18 cellular contexts compared by ENCODE assay signal in the genomic region with DNA sequence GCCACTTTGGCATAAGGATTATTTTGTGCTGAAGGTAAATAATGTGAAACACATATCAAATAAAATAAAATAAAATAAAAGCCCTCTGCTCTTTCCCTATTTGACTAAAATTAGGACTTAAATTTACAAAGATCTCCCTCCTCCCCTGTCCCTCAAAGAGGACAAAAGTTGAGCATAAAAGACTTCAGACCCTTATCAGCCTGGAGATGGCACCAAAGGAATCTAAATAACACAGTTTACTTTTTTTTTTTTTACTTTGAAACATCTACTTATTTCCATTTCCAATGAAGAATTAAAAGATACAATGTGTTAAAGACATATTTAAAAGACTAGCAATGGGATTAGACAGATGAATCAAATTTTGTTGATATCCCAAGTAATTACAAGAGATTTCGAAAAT.
DNase-seq lines count a peak whose midpoint lies in the region; ATAC-seq, FAIRE-seq and TF ChIP-seq lines count a peak whose summit lies in the region.
"Had no signal": no experiment of that assay in that cellular context is flagged by ENCODE, and none has a peak within 500 bp of the region (broad histone marks: within the 10 kb centered on the region; RNA-seq: fewer than 3 reads in every experiment).

No MANE protein-coding gene starts in this region.

- no peak overlapping the region for H2AFZ ChIP-seq in H9 (ENCODE audit: low read length)

- H3K23ac ChIP-seq in H9 (ENCODE audit: insufficient read length, low read depth, low read length), result no peak overlapping the region

- TF ChIP-seq CTCF in H9 (conservative IDR thresholded peaks at IDR 0.05), result peak; percentile 43; the same call in 2 of the 3 replicates
- TF ChIP-seq CTCF in VCaP (conservative IDR thresholded peaks at IDR 0.05), result peak; percentile 73
- TF ChIP-seq CTCF in foreskin keratinocyte (conservative IDR thresholded peaks at IDR 0.05), result peak; percentile 45
- no peak for TF ChIP-seq CTCF in nephron progenitor cell (IDR thresholded peaks at IDR 0.05)

- H3K4me1 ChIP-seq in H9 (ENCODE audit: insufficient read depth, low read length) (no peaks in the 10 kb centered on the region), foreskin keratinocyte (no peaks in the 10 kb centered on the region)

- no peak for ATAC-seq in foreskin keratinocyte
- ATAC-seq: activated T-cell treated with anti-CD3 and anti-CD28 coated beads, Interleukin-2, amount 50 U/mL, for 4 hours; HepG2; Panc1 had no signal

- H3K79me2 ChIP-seq in H9 (ENCODE audit: insufficient read depth, low read length), result no peaks in the 10 kb centered on the region

- no peak for DNase-seq in H9
- DNase-seq in foreskin keratinocyte, result no peak
- no peak for DNase-seq in activated CD4-positive, alpha-beta T cell treated with anti-CD3 and anti-CD28 coated beads for 4 hours
- no peak for DNase-seq in DMS153 treated with DMSO at 0.1 percent for 48 hours (lab: John Stamatoyannopoulos, UW; ENCODE audit: unreplicated experiment)
- DNase-seq in kidney glomerular epithelial cell (lab: John Stamatoyannopoulos, UW), result no peak
- DNase-seq in nephron progenitor cell, result no peak
- DNase-seq: activated CD4-positive, alpha-beta T cell treated with anti-CD3 and anti-CD28 coated beads for 1 hour; activated T-cell treated with anti-CD3 and anti-CD28 coated beads, Interleukin-2, amount 50 U/mL, for 4 hours; midbrain; NCI-H1105; posterior cingulate gyrus; T-helper 1 cell had no signal

- H3K14ac ChIP-seq in H9 (ENCODE audit: insufficient read depth, low read length), result no peak overlapping the region

- H3K4ac ChIP-seq in H9 (ENCODE audit: low read depth, low read length), result no peak overlapping the region

- no peak overlapping the region for H2BK5ac ChIP-seq in H9 (ENCODE audit: insufficient read length, low read length)

- no peak overlapping the region for H3T11ph ChIP-seq in H9 (ENCODE audit: low read length)

- no peak overlapping the region for H3K4me3 Mint-ChIP-seq in H9
- no peak overlapping the region for H3K4me3 Mint-ChIP-seq in nephron progenitor cell
- H3K4me3 Mint-ChIP-seq: activated T-cell treated with anti-CD3 and anti-CD28 coated beads, Interleukin-2, amount 50 U/mL, for 4 hours; dendritic cell treated with granulocyte-macrophage colony-stimulating factor and Interleukin-4, amounts not matched to agents 40 ng/mL and 50 ng/mL, for 4 days had no signal

- H3K27me3 Mint-ChIP-seq in H9 (ENCODE audit: low read depth) (no peaks in the 10 kb centered on the region), nephron progenitor cell (ENCODE audit: low read depth, poor library complexity) (no peaks in the 10 kb centered on the region)
- H3K27me3 Mint-ChIP-seq: dendritic cell treated with granulocyte-macrophage colony-stimulating factor and Interleukin-4, amounts not matched to agents 40 ng/mL and 50 ng/mL, for 4 days had no signal

- no peak overlapping the region for H2BK20ac ChIP-seq in H9 (ENCODE audit: low read depth, low read length, poor library complexity, severe bottlenecking)

- H3K9me3 Mint-ChIP-seq in H9 (no peaks in the 10 kb centered on the region), nephron progenitor cell (no peaks in the 10 kb centered on the region)
- H3K9me3 Mint-ChIP-seq: dendritic cell treated with granulocyte-macrophage colony-stimulating factor and Interleukin-4, amounts not matched to agents 40 ng/mL and 50 ng/mL, for 4 days had no signal

- WGBS in H9 (ENCODE audit: extremely low coverage, insufficient read length, low lambda C conversion rate), result no CpG with 5 or more reads among the region's 1 CpG

- peak; percentile 78 for FAIRE-seq in A204.1 (lab: Jason Lieb, UNC)
- FAIRE-seq: GM12892, HepG2 had no signal

- no peaks in the 10 kb centered on the region for H3K79me1 ChIP-seq in H9 (ENCODE audit: insufficient read depth, low read depth, low read length, poor library complexity, severe bottlenecking)

- no peak overlapping the region for H2BK120ac ChIP-seq in H9 (ENCODE audit: low read depth, low read length, poor library complexity, severe bottlenecking)

- no peak overlapping the region for H3K4me2 ChIP-seq in H9 (ENCODE audit: insufficient read depth, insufficient read length, low read length)

- H3K4me1 Mint-ChIP-seq in H9, result peaks cover 11 to 12% of the 10 kb centered on the region in 2 experiments
- no peaks in the 10 kb centered on the region for H3K4me1 Mint-ChIP-seq in nephron progenitor cell

- no peaks in the 10 kb centered on the region for H3K9me3 ChIP-seq in H9 (ENCODE audit: control insufficient read depth, low read depth, low read length)

- H4K5ac ChIP-seq in H9 (ENCODE audit: insufficient read length, low read depth, low read length), result no peak overlapping the region

- H3K36me3 Mint-ChIP-seq in H9 (ENCODE audit: insufficient read depth in 1 of 3, low read depth in 3 of 3) (no peaks in the 10 kb centered on the region), nephron progenitor cell (ENCODE audit: low read depth) (no peaks in the 10 kb centered on the region)

- H3K23me2 ChIP-seq in H9 (ENCODE audit: insufficient read length, low read depth, low read length, poor library complexity, severe bottlenecking), result no peaks in the 10 kb centered on the region

- no peak overlapping the region for H3K9ac ChIP-seq in H9 (ENCODE audit: extremely low read depth, insufficient read length, low read length)

- H4K20me1 ChIP-seq in H9 (ENCODE audit: control insufficient read depth, insufficient read depth, insufficient read length), result no peaks in the 10 kb centered on the region

- H3K18ac ChIP-seq in H9 (ENCODE audit: insufficient read length, low read depth, low read length), result no peak overlapping the region

- H3K56ac ChIP-seq in H9 (ENCODE audit: insufficient read length, low read depth, low read length), result no peak overlapping the region

- H3K27ac Mint-ChIP-seq in H9, result peak overlapping the region in 1 of 3 experiments; percentile 32; a peak in 2 of 7 replicates
- H3K27ac Mint-ChIP-seq in nephron progenitor cell, result no peak overlapping the region
- H3K27ac Mint-ChIP-seq: dendritic cell treated with granulocyte-macrophage colony-stimulating factor and Interleukin-4, amounts not matched to agents 40 ng/mL and 50 ng/mL, for 4 days had no signal

- H3K27ac ChIP-seq in H9 (ENCODE audit: insufficient read length, low read depth, low read length), result no peak overlapping the region
- no peak overlapping the region for H3K27ac ChIP-seq in VCaP
- no peak overlapping the region for H3K27ac ChIP-seq in foreskin keratinocyte

- H2BK12ac ChIP-seq in H9 (ENCODE audit: insufficient read length, low read depth, low read length), result no peak overlapping the region

- no peaks in the 10 kb centered on the region for H3K27me3 ChIP-seq in H9 (ENCODE audit: insufficient read depth, low read length)
- no peaks in the 10 kb centered on the region for H3K27me3 ChIP-seq in foreskin keratinocyte

- no peak overlapping the region for H4K8ac ChIP-seq in H9 (replicated peaks; ENCODE audit: insufficient read length, low read depth, low read length)

- no peak overlapping the region for H2AK5ac ChIP-seq in H9 (ENCODE audit: insufficient read length, low read length)

- H4K91ac ChIP-seq in H9 (ENCODE audit: insufficient read length, low read depth, low read length), result no peak overlapping the region

- no peak overlapping the region for H2BK15ac ChIP-seq in H9 (ENCODE audit: low read depth, low read length)
